ENCODE assay signal across 1 cellular context in genomic region chr2:73237168-73237567, GRCh38.
TF ChIP-seq lines count a peak whose summit lies in the region.

No MANE protein-coding gene starts in this region.

TF ChIP-seq in HCT116, 20 proteins besides CTCF, POLR2A, EP300 and RAD21:
- TF ChIP-seq REST (IDR thresholded peaks at IDR 0.05; ENCODE audit: low read depth) (no peak), SRF (IDR thresholded peaks at IDR 0.05; ENCODE audit: low read depth) (no peak), FOSL1 (IDR thresholded peaks at IDR 0.05; ENCODE audit: low read depth) (no peak), SP1 (IDR thresholded peaks at IDR 0.05; ENCODE audit: low read depth) (no peak), JUND (IDR thresholded peaks at IDR 0.05) (no peak), ATF3 (IDR thresholded peaks at IDR 0.05) (no peak), ELF1 (IDR thresholded peaks at IDR 0.05; ENCODE audit: borderline replicate concordance, low read depth) (no peak), ZNF274 (IDR thresholded peaks at IDR 0.05; ENCODE audit: low read depth, low read length) (no peak), EGR1 (IDR thresholded peaks at IDR 0.05; ENCODE audit: low read depth) (no peak), MAX (IDR thresholded peaks at IDR 0.05) (no peak), EZH2phosphoT487 (IDR thresholded peaks at IDR 0.05; ENCODE audit: borderline replicate concordance) (no peak), ZBTB33 (IDR thresholded peaks at IDR 0.05; ENCODE audit: extremely low read depth, insufficient replicate concordance, low read length) (no peak), ZFX (IDR thresholded peaks at IDR 0.05) (no peak), EZH2 (IDR thresholded peaks at IDR 0.05) (no peak), YY1 (IDR thresholded peaks at IDR 0.05; ENCODE audit: extremely low read depth, insufficient replicate concordance, low read depth, low read length) (no peak), CBX3 (IDR thresholded peaks at IDR 0.05; ENCODE audit: low read depth) (no peak), TCF7L2 (IDR thresholded peaks at IDR 0.05; ENCODE audit: borderline replicate concordance, extremely low read depth, insufficient read depth, insufficient read length) (no peak), POLR2AphosphoS5 (IDR thresholded peaks at IDR 0.05; ENCODE audit: low read depth, low read length) (no peak)
